In the genomic region with DNA sequence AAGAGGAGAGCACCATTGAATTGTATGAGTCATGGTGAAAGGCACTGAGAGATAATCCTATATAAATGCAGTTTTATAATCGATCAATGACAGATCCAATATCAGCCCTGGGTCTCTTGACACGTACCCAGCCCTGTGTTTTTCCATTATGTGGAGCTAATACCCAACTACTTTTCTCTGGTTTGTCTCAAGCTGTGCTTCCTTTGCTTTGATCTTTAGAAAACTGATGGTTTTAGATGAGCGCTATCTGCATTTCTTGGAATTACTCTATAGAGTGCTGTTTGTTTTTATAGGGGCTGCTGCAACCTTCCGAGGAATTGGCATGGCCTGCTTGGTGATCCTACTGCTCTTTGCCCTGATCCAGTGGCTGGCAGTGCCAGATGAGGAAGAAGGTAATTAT, we compare ENCODE assay signal across 19 cellular contexts.
"Had no signal": no experiment of that assay in that cellular context is flagged by ENCODE, and none has a peak within 500 bp of the region (broad histone marks: within the 10 kb centered on the region; RNA-seq: fewer than 3 reads in every experiment).

No MANE protein-coding gene starts in this region.

- H3K4me3 Mint-ChIP-seq: activated CD4-positive, alpha-beta memory T cell treated with anti-CD3 and anti-CD28 coated beads for 36 hours; nephron; stimulated activated naive B cell treated with anti-CD40 and anti-IgM and Interleukin-4, amounts not matched to agents 10 μg/mL and 1 μg/mL and 100 μg/mL, for 72 hours had no signal

- H3K27ac ChIP-seq: ascending aorta, coronary artery, spleen, thoracic aorta, upper lobe of left lung had no signal

- H3K27me3 ChIP-seq: ascending aorta, spleen, upper lobe of left lung had no signal

- H3K27me3 Mint-ChIP-seq: activated CD4-positive, alpha-beta memory T cell treated with anti-CD3 and anti-CD28 coated beads for 36 hours; stimulated activated naive B cell treated with anti-CD40 and anti-IgM and Interleukin-4, amounts not matched to agents 10 μg/mL and 1 μg/mL and 100 μg/mL, for 72 hours had no signal

- DNase-seq: activated CD4-positive, alpha-beta memory T cell treated with anti-CD3 and anti-CD28 coated beads for 36 hours; activated gamma-delta T cell; activated T-cell treated with anti-CD3 and anti-CD28 coated beads, Interleukin-2, amount 50 U/mL, for 48 hours; erythroblast; foreskin melanocyte; glutamatergic neuron; hippocampal formation; left cardiac atrium; mesendoderm; occipital lobe; retina; spleen; stimulated activated naive B cell treated with anti-CD40 and anti-IgM and Interleukin-4, amounts not matched to agents 10 μg/mL and 1 μg/mL and 100 μg/mL, for 72 hours; SW 1271; upper lobe of left lung had no signal

- H3K27ac Mint-ChIP-seq: activated CD4-positive, alpha-beta memory T cell treated with anti-CD3 and anti-CD28 coated beads for 36 hours; nephron; stimulated activated naive B cell treated with anti-CD40 and anti-IgM and Interleukin-4, amounts not matched to agents 10 μg/mL and 1 μg/mL and 100 μg/mL, for 72 hours had no signal

- H3K9me3 ChIP-seq: ascending aorta, thoracic aorta had no signal

- ATAC-seq: left cardiac atrium; stimulated activated naive B cell treated with anti-CD40 and anti-IgM and Interleukin-4, amounts not matched to agents 10 μg/mL and 1 μg/mL and 100 μg/mL, for 72 hours had no signal

- H3K4me1 Mint-ChIP-seq: nephron had no signal
